2 cellular contexts compared by ENCODE assay signal in the genomic region with DNA sequence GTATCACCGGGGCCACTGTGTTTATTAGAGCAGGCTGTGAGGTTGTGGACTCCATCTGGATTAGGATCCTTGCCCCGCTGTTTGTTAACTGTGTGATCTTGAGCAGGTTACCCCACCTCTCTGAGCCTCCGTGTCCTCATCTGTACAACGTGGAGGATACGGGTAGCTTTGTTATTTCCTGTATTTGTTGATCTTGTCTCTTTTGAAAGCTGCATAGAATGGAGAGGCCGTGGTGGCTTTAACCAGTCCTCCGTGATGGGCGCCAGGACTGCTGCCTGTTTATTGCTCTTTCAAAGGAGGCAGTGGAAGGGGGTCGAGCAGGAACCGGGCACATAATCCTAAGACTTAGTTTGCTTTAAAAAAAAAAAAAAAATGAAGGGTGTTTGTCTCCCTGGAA.
TF ChIP-seq lines count a peak whose summit lies in the region.

No MANE protein-coding gene starts in this region.

TF ChIP-seq in SK-N-SH, 30 proteins besides CTCF, POLR2A, EP300 and RAD21 (continued from another document):
- TF ChIP-seq JUND (IDR thresholded peaks at IDR 0.05) (no peak), MXI1 (IDR thresholded peaks at IDR 0.05; ENCODE audit: low read depth, low read length) (no peak), CHD2 (IDR thresholded peaks at IDR 0.05; ENCODE audit: low read length, partially characterized antibody) (no peak), MEF2A (IDR thresholded peaks at IDR 0.05; ENCODE audit: borderline replicate concordance, low read depth) (no peak), GABPA (IDR thresholded peaks at IDR 0.05; ENCODE audit: low read depth) (no peak), TAF1 (IDR thresholded peaks at IDR 0.05; ENCODE audit: borderline replicate concordance, low read depth, low read length) (no peak), GATA2 (CRISPR knock-in tag; IDR thresholded peaks at IDR 0.05) (no peak), FOSL2 (IDR thresholded peaks at IDR 0.05; ENCODE audit: borderline replicate concordance, low read depth) (no peak), NRF1 (IDR thresholded peaks at IDR 0.05; ENCODE audit: low read depth, low read length) (no peak), TCF12 (IDR thresholded peaks at IDR 0.05) (no peak), SIN3A (IDR thresholded peaks at IDR 0.05; ENCODE audit: borderline replicate concordance, low read depth, low read length) (no peak), RCOR1 (IDR thresholded peaks at IDR 0.05; ENCODE audit: low read length) (no peak)
- TF ChIP-seq, protein P1, sequence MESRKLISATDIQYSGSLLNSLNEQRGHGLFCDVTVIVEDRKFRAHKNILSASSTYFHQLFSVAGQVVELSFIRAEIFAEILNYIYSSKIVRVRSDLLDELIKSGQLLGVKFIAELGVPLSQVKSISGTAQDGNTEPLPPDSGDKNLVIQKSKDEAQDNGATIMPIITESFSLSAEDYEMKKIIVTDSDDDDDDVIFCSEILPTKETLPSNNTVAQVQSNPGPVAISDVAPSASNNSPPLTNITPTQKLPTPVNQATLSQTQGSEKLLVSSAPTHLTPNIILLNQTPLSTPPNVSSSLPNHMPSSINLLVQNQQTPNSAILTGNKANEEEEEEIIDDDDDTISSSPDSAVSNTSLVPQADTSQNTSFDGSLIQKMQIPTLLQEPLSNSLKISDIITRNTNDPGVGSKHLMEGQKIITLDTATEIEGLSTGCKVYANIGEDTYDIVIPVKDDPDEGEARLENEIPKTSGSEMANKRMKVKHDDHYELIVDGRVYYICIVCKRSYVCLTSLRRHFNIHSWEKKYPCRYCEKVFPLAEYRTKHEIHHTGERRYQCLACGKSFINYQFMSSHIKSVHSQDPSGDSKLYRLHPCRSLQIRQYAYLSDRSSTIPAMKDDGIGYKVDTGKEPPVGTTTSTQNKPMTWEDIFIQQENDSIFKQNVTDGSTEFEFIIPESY (IDR thresholded peaks at IDR 0.05; ENCODE audit: borderline replicate concordance, low read depth) = no peak
- TF ChIP-seq, protein P2, sequence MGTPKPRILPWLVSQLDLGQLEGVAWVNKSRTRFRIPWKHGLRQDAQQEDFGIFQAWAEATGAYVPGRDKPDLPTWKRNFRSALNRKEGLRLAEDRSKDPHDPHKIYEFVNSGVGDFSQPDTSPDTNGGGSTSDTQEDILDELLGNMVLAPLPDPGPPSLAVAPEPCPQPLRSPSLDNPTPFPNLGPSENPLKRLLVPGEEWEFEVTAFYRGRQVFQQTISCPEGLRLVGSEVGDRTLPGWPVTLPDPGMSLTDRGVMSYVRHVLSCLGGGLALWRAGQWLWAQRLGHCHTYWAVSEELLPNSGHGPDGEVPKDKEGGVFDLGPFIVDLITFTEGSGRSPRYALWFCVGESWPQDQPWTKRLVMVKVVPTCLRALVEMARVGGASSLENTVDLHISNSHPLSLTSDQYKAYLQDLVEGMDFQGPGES (IDR thresholded peaks at IDR 0.05; ENCODE audit: low read depth, low read length) = no peak

TF ChIP-seq in SK-N-SH treated with all-trans-retinoic acid at 6 μM for 48 hours, 23 proteins besides CTCF, POLR2A, EP300 and RAD21:
- TF ChIP-seq, protein P3, sequence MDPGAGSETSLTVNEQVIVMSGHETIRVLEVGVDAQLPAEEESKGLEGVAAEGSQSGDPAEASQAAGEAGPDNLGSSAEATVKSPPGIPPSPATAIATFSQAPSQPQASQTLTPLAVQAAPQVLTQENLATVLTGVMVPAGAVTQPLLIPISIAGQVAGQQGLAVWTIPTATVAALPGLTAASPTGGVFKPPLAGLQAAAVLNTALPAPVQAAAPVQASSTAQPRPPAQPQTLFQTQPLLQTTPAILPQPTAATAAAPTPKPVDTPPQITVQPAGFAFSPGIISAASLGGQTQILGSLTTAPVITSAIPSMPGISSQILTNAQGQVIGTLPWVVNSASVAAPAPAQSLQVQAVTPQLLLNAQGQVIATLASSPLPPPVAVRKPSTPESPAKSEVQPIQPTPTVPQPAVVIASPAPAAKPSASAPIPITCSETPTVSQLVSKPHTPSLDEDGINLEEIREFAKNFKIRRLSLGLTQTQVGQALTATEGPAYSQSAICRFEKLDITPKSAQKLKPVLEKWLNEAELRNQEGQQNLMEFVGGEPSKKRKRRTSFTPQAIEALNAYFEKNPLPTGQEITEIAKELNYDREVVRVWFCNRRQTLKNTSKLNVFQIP (CRISPR knock-in tag; IDR thresholded peaks at IDR 0.05; ENCODE audit: borderline replicate concordance, low read depth) = no peak
- no peak for TF ChIP-seq TOX (CRISPR knock-in tag; IDR thresholded peaks at IDR 0.05; ENCODE audit: borderline replicate concordance)
- TF ChIP-seq BACH2 (CRISPR knock-in tag; IDR thresholded peaks at IDR 0.05; ENCODE audit: borderline replicate concordance) = no peak
- TF ChIP-seq, protein P4, sequence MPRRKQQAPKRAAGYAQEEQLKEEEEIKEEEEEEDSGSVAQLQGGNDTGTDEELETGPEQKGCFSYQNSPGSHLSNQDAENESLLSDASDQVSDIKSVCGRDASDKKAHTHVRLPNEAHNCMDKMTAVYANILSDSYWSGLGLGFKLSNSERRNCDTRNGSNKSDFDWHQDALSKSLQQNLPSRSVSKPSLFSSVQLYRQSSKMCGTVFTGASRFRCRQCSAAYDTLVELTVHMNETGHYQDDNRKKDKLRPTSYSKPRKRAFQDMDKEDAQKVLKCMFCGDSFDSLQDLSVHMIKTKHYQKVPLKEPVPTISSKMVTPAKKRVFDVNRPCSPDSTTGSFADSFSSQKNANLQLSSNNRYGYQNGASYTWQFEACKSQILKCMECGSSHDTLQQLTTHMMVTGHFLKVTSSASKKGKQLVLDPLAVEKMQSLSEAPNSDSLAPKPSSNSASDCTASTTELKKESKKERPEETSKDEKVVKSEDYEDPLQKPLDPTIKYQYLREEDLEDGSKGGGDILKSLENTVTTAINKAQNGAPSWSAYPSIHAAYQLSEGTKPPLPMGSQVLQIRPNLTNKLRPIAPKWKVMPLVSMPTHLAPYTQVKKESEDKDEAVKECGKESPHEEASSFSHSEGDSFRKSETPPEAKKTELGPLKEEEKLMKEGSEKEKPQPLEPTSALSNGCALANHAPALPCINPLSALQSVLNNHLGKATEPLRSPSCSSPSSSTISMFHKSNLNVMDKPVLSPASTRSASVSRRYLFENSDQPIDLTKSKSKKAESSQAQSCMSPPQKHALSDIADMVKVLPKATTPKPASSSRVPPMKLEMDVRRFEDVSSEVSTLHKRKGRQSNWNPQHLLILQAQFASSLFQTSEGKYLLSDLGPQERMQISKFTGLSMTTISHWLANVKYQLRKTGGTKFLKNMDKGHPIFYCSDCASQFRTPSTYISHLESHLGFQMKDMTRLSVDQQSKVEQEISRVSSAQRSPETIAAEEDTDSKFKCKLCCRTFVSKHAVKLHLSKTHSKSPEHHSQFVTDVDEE (CRISPR knock-in tag; IDR thresholded peaks at IDR 0.05) = no peak
- TF ChIP-seq OSR1 (CRISPR knock-in tag; IDR thresholded peaks at IDR 0.05) = no peak
- no peak for TF ChIP-seq ISL1 (CRISPR knock-in tag; IDR thresholded peaks at IDR 0.05)
- TF ChIP-seq ZNF70 (CRISPR knock-in tag; IDR thresholded peaks at IDR 0.05) = no peak
- no peak for TF ChIP-seq GLIS3 (CRISPR knock-in tag; IDR thresholded peaks at IDR 0.05)
- no peak for TF ChIP-seq ARNTL (CRISPR knock-in tag; IDR thresholded peaks at IDR 0.05; ENCODE audit: borderline replicate concordance, low read depth)
- TF ChIP-seq PPARA (CRISPR knock-in tag; IDR thresholded peaks at IDR 0.05; ENCODE audit: borderline replicate concordance) = no peak
